ENCODE assay signal across 1 cellular context in genomic region chr19:34237283-34237682, GRCh38.
TF ChIP-seq lines count a peak whose summit lies in the region.

No MANE protein-coding gene starts in this region.

TF ChIP-seq in WTC11, 78 proteins besides CTCF, POLR2A, EP300 and RAD21:
- TF ChIP-seq AFF4 (CRISPR knock-in tag; IDR thresholded peaks at IDR 0.05; ENCODE audit: borderline replicate concordance) (no peak), ELF4 (CRISPR knock-in tag; IDR thresholded peaks at IDR 0.05; ENCODE audit: low read depth) (no peak), IRF2 (CRISPR knock-in tag; IDR thresholded peaks at IDR 0.05; ENCODE audit: borderline replicate concordance, low read depth) (no peak), TEAD1 (CRISPR knock-in tag; IDR thresholded peaks at IDR 0.05) (no peak), E2F5 (CRISPR knock-in tag; IDR thresholded peaks at IDR 0.05) (no peak), CBFB (CRISPR knock-in tag; IDR thresholded peaks at IDR 0.05; ENCODE audit: low read depth) (no peak), FOXP1 (CRISPR knock-in tag; IDR thresholded peaks at IDR 0.05; ENCODE audit: borderline replicate concordance) (no peak), JUN (CRISPR knock-in tag; IDR thresholded peaks at IDR 0.05) (no peak), SMAD3 (CRISPR knock-in tag; IDR thresholded peaks at IDR 0.05; ENCODE audit: borderline replicate concordance) (no peak), TEAD4 (CRISPR knock-in tag; IDR thresholded peaks at IDR 0.05) (no peak), ZNF671 (CRISPR knock-in tag; IDR thresholded peaks at IDR 0.05) (no peak)
- TF ChIP-seq, protein P1, sequence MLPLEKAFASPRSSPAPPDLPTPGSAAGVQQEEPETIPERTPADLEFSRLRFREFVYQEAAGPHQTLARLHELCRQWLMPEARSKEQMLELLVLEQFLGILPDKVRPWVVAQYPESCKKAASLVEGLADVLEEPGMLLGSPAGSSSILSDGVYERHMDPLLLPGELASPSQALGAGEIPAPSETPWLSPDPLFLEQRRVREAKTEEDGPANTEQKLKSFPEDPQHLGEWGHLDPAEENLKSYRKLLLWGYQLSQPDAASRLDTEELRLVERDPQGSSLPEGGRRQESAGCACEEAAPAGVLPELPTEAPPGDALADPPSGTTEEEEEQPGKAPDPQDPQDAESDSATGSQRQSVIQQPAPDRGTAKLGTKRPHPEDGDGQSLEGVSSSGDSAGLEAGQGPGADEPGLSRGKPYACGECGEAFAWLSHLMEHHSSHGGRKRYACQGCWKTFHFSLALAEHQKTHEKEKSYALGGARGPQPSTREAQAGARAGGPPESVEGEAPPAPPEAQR (CRISPR knock-in tag; IDR thresholded peaks at IDR 0.05): no peak
- TF ChIP-seq, protein P2, sequence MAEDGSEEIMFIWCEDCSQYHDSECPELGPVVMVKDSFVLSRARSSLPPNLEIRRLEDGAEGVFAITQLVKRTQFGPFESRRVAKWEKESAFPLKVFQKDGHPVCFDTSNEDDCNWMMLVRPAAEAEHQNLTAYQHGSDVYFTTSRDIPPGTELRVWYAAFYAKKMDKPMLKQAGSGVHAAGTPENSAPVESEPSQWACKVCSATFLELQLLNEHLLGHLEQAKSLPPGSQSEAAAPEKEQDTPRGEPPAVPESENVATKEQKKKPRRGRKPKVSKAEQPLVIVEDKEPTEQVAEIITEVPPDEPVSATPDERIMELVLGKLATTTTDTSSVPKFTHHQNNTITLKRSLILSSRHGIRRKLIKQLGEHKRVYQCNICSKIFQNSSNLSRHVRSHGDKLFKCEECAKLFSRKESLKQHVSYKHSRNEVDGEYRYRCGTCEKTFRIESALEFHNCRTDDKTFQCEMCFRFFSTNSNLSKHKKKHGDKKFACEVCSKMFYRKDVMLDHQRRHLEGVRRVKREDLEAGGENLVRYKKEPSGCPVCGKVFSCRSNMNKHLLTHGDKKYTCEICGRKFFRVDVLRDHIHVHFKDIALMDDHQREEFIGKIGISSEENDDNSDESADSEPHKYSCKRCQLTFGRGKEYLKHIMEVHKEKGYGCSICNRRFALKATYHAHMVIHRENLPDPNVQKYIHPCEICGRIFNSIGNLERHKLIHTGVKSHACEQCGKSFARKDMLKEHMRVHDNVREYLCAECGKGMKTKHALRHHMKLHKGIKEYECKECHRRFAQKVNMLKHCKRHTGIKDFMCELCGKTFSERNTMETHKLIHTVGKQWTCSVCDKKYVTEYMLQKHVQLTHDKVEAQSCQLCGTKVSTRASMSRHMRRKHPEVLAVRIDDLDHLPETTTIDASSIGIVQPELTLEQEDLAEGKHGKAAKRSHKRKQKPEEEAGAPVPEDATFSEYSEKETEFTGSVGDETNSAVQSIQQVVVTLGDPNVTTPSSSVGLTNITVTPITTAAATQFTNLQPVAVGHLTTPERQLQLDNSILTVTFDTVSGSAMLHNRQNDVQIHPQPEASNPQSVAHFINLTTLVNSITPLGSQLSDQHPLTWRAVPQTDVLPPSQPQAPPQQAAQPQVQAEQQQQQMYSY (CRISPR knock-in tag; IDR thresholded peaks at IDR 0.05): no peak; the same call in 1 of the 2 replicates
- TF ChIP-seq, protein P3, sequence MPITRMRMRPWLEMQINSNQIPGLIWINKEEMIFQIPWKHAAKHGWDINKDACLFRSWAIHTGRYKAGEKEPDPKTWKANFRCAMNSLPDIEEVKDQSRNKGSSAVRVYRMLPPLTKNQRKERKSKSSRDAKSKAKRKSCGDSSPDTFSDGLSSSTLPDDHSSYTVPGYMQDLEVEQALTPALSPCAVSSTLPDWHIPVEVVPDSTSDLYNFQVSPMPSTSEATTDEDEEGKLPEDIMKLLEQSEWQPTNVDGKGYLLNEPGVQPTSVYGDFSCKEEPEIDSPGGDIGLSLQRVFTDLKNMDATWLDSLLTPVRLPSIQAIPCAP (CRISPR knock-in tag; IDR thresholded peaks at IDR 0.05): no peak
